In genomic region chr17:7214300-7215135, GRCh38 we compare ENCODE assay signal across 8 cellular contexts. TPM values are rescaled to one million over a fixed set of nuclear protein-coding genes. Genes with fewer than 3 reads are reported as not detected.
DNase-seq lines count a peak whose midpoint lies in the region; ATAC-seq, FAIRE-seq and TF ChIP-seq lines count a peak whose summit lies in the region.

No MANE protein-coding gene starts in this region.

- H3K36me3 ChIP-seq in keratinocyte (ENCODE audit: control insufficient read depth in 2 of 2, extremely low read depth in 1 of 2, insufficient read depth in 2 of 2, low read length in 2 of 2), result no peaks in the 10 kb centered on the region

- peak; percentile 81 for ATAC-seq in GM19035 (IDR thresholded peaks at IDR 0.05; ENCODE audit: unreplicated experiment)
- peak; percentile 83 for ATAC-seq in HG03354 (IDR thresholded peaks at IDR 0.05; ENCODE audit: poor library complexity, severe bottlenecking, unreplicated experiment)
- peak; percentile 77 for ATAC-seq in central memory CD8-positive, alpha-beta T cell (replicated peaks; ENCODE audit: extremely low read depth, poor library complexity, severe bottlenecking)

- DNase-seq in AG09319 (ENCODE audit: extremely low read depth, low read depth) (peak; percentile 89), NCI-H446 (lab: John Stamatoyannopoulos, UW) (peak; percentile 98 to 99), keratinocyte (ENCODE audit: low read depth, low spot score) (peak; percentile 84)
- DNase-seq in activated CD4-positive, CD25-positive, alpha-beta regulatory T cell treated with anti-CD3 and anti-CD28 coated beads, Interleukin-2, amount 50 U/mL, for 16 hours (ENCODE audit: low read depth, low spot score), result peak; percentile 94
- DNase-seq in central memory CD8-positive, alpha-beta T cell (ENCODE audit: low spot score in 2 of 2), result peak; percentile 97 to 98
- DNase-seq in stimulated activated CD4-positive, alpha-beta T cell treated with anti-CD3 and anti-CD28 coated beads, Interleukin-12 subunit alpha, Interleukin-12 subunit beta, amount 100 ng/mL, for 48 hours (ENCODE audit: low read depth in 2 of 3, low spot score in 1 of 3), result peak; percentile 99 to 100 (median 100)

- H3K4me3 Mint-ChIP-seq in central memory CD8-positive, alpha-beta T cell, result peak overlapping the region; percentile 86

- peak overlapping the region; percentile 22 for H2AFZ ChIP-seq in keratinocyte (ENCODE audit: control insufficient read depth, low read length)

- peaks cover 3% of the 10 kb centered on the region for H4K20me1 ChIP-seq in keratinocyte (ENCODE audit: control insufficient read depth, extremely low read depth, insufficient read depth, low read length)

- dilution Hi-C loops in keratinocyte (cut with MboI; ENCODE audit: extremely low pct_ligation_motif_present, low sequenced_read_pairs), result no loop called here

- H3K9me1 ChIP-seq in keratinocyte (ENCODE audit: control insufficient read depth, extremely low read depth, insufficient read depth, low read length), result no peaks in the 10 kb centered on the region

- H3K4me1 Mint-ChIP-seq in central memory CD8-positive, alpha-beta T cell, result peaks cover 43% of the 10 kb centered on the region

- H3K36me3 Mint-ChIP-seq in central memory CD8-positive, alpha-beta T cell (ENCODE audit: insufficient read depth), result peaks cover 20% of the 10 kb centered on the region

- H3K4me2 ChIP-seq in keratinocyte (ENCODE audit: control insufficient read depth, extremely low read depth, insufficient read depth, low read depth, low read length), result peak overlapping the region; percentile 63

- H3K27me3 Mint-ChIP-seq in central memory CD8-positive, alpha-beta T cell, result peaks cover 42% of the 10 kb centered on the region

- peak overlapping the region; percentile 52 for H3K9ac ChIP-seq in keratinocyte (ENCODE audit: control insufficient read depth, extremely low read depth, insufficient read depth, low read length)

- peak overlapping the region; percentile 47 for H3K27ac ChIP-seq in keratinocyte (ENCODE audit: control insufficient read depth, insufficient read depth, low read length)

- peak; percentile 69 for FAIRE-seq in keratinocyte (lab: Jason Lieb, UNC)

- no peaks in the 10 kb centered on the region for H3K9me3 Mint-ChIP-seq in central memory CD8-positive, alpha-beta T cell

- peaks cover 6% of the 10 kb centered on the region for H3K79me2 ChIP-seq in keratinocyte (ENCODE audit: control insufficient read depth, insufficient read depth, low read length)

- H3K9me3 ChIP-seq in keratinocyte (ENCODE audit: control insufficient read depth, low read depth, low read length), result no peaks in the 10 kb centered on the region

- peak overlapping the region; percentile 31 to 62 (median 57) for H3K4me3 ChIP-seq in keratinocyte (ENCODE audit: control insufficient read depth in 2 of 3, extremely low read depth in 1 of 3, insufficient read depth in 2 of 3, low read depth in 1 of 3, low read length in 3 of 3)

- TF ChIP-seq CTCF in AG09319 (IDR thresholded peaks at IDR 0.05; ENCODE audit: low read depth, low read length) (peak; percentile 60), keratinocyte (optimal IDR thresholded peaks at IDR 0.05 in 1 of 3, IDR thresholded peaks at IDR 0.05 in 1 of 3, conservative IDR thresholded peaks at IDR 0.05 in 1 of 3; ENCODE audit: extremely low read depth in 1 of 3, insufficient read depth in 2 of 3, low read length in 3 of 3) (peak; percentile 67 to 84 (median 68))

- peaks cover 10% of the 10 kb centered on the region for H3K27me3 ChIP-seq in keratinocyte (ENCODE audit: control insufficient read depth, extremely low read depth, insufficient read depth, low read length)

- H3K4me1 ChIP-seq in keratinocyte (ENCODE audit: control insufficient read depth, extremely low read depth, insufficient read depth, low read length), result peaks cover 23% of the 10 kb centered on the region

- peak overlapping the region; percentile 98 for H3K27ac Mint-ChIP-seq in central memory CD8-positive, alpha-beta T cell (ENCODE audit: low read depth)

RNA-seq across cellular contexts. Expression of gene DLG4, which starts 5.1 kb away (rescaled TPM):
- polyA plus RNA-seq in keratinocyte, result 4.5 to 7.2 TPM (median 5.5 TPM) in 3 replicates
- polyA plus RNA-seq in keratinocyte (2011; ENCODE audit: low read depth), result 2.0 TPM
- polyA plus RNA-seq in keratinocyte (2011; cell fraction: cytosol; rRNA removed), result 2.5 and 5.6 TPM in 2 replicates
- 18.1 and 23.3 TPM in 2 replicates for polyA plus RNA-seq in keratinocyte (2011; cell fraction: nucleus; rRNA removed)
- polyA plus RNA-seq in keratinocyte (2012; ENCODE audit: low replicate concordance), result 3.8 and 7.9 TPM in 2 replicates
- polyA minus RNA-seq in keratinocyte, result 4.7 to 19.3 TPM (median 5.7 TPM) in 3 replicates
- 9.2 TPM for polyA minus RNA-seq in keratinocyte (2011; cell fraction: cytosol; rRNA and poly(A)+ RNA removed)
- 4.5 and 7.7 TPM in 2 replicates for polyA minus RNA-seq in keratinocyte (2011; cell fraction: nucleus; rRNA and poly(A)+ RNA removed)

RNA-seq across cellular contexts. Expression of gene ACADVL, which starts 5.2 kb away (rescaled TPM):
- 300 to 633 TPM (median 301 TPM) in 3 replicates for polyA plus RNA-seq in keratinocyte
- polyA plus RNA-seq in keratinocyte (2011; ENCODE audit: low read depth), result 320 TPM
- polyA plus RNA-seq in keratinocyte (2011; cell fraction: cytosol; rRNA removed), result 104 and 182 TPM in 2 replicates
- 2,509 and 2,890 TPM in 2 replicates for polyA plus RNA-seq in keratinocyte (2011; cell fraction: nucleus; rRNA removed)
- polyA plus RNA-seq in keratinocyte (2012; ENCODE audit: low replicate concordance), result 288 and 791 TPM in 2 replicates
- 244 to 273 TPM (median 251 TPM) in 3 replicates for polyA minus RNA-seq in keratinocyte
- 158 TPM for polyA minus RNA-seq in keratinocyte (2011; cell fraction: cytosol; rRNA and poly(A)+ RNA removed)
- 250 and 252 TPM in 2 replicates for polyA minus RNA-seq in keratinocyte (2011; cell fraction: nucleus; rRNA and poly(A)+ RNA removed)

RNA-seq across cellular contexts. Expression of gene DVL2, which starts 19.8 kb away (rescaled TPM):
- polyA plus RNA-seq in keratinocyte, result 3.7 to 6.3 TPM (median 4.7 TPM) in 3 replicates
- 37.4 TPM for polyA plus RNA-seq in keratinocyte (2011; ENCODE audit: low read depth)
- polyA plus RNA-seq in keratinocyte (2011; cell fraction: cytosol; rRNA removed), result 2.5 and 4.6 TPM in 2 replicates
- polyA plus RNA-seq in keratinocyte (2011; cell fraction: nucleus; rRNA removed), result 13.5 and 19.5 TPM in 2 replicates
- 18.0 and 25.1 TPM in 2 replicates for polyA plus RNA-seq in keratinocyte (2012; ENCODE audit: low replicate concordance)
- polyA minus RNA-seq in keratinocyte, result 9.5 to 27.7 TPM (median 17.8 TPM) in 3 replicates
- polyA minus RNA-seq in keratinocyte (2011; cell fraction: cytosol; rRNA and poly(A)+ RNA removed), result 8.4 TPM
- 11.5 and 17.1 TPM in 2 replicates for polyA minus RNA-seq in keratinocyte (2011; cell fraction: nucleus; rRNA and poly(A)+ RNA removed)

RNA-seq across cellular contexts. Expression of gene PHF23, which starts 24.7 kb away (rescaled TPM):
- polyA plus RNA-seq in keratinocyte, result 52.8 to 61.6 TPM (median 55.3 TPM) in 3 replicates
- polyA plus RNA-seq in keratinocyte (2011; ENCODE audit: low read depth), result 43.8 TPM
- polyA plus RNA-seq in keratinocyte (2011; cell fraction: cytosol; rRNA removed), result 50.2 and 55.4 TPM in 2 replicates
- polyA plus RNA-seq in keratinocyte (2011; cell fraction: nucleus; rRNA removed), result 75.4 and 76.5 TPM in 2 replicates
- 45.3 and 50.3 TPM in 2 replicates for polyA plus RNA-seq in keratinocyte (2012; ENCODE audit: low replicate concordance)
- 41.1 to 77.5 TPM (median 49.7 TPM) in 3 replicates for polyA minus RNA-seq in keratinocyte
- polyA minus RNA-seq in keratinocyte (2011; cell fraction: cytosol; rRNA and poly(A)+ RNA removed), result 36.1 TPM
- 41.4 and 42.0 TPM in 2 replicates for polyA minus RNA-seq in keratinocyte (2011; cell fraction: nucleus; rRNA and poly(A)+ RNA removed)

RNA-seq across cellular contexts. Expression of gene GABARAP, which starts 27.7 kb away (rescaled TPM):
- polyA plus RNA-seq in keratinocyte, result 271 to 416 TPM (median 391 TPM) in 3 replicates
- polyA plus RNA-seq in keratinocyte (2011; ENCODE audit: low read depth), result 120 TPM
- 578 and 682 TPM in 2 replicates for polyA plus RNA-seq in keratinocyte (2011; cell fraction: cytosol; rRNA removed)
- 185 and 186 TPM in 2 replicates for polyA plus RNA-seq in keratinocyte (2011; cell fraction: nucleus; rRNA removed)
- polyA plus RNA-seq in keratinocyte (2012; ENCODE audit: low replicate concordance), result 266 and 545 TPM in 2 replicates
- polyA minus RNA-seq in keratinocyte, result 235 to 333 TPM (median 240 TPM) in 3 replicates
- 161 TPM for polyA minus RNA-seq in keratinocyte (2011; cell fraction: cytosol; rRNA and poly(A)+ RNA removed)
- polyA minus RNA-seq in keratinocyte (2011; cell fraction: nucleus; rRNA and poly(A)+ RNA removed), result 27.8 and 46.5 TPM in 2 replicates

Comparison
In these comparisons a context has a peak if more than half of its experiments do, and no peak if none do; other contexts are left out.
1. Peak in every context shown above with its lines: DNase-seq, ATAC-seq, H3K4me3 ChIP-seq and H3K27ac ChIP-seq.